1 cellular context compared by ENCODE assay signal in the genomic region with DNA sequence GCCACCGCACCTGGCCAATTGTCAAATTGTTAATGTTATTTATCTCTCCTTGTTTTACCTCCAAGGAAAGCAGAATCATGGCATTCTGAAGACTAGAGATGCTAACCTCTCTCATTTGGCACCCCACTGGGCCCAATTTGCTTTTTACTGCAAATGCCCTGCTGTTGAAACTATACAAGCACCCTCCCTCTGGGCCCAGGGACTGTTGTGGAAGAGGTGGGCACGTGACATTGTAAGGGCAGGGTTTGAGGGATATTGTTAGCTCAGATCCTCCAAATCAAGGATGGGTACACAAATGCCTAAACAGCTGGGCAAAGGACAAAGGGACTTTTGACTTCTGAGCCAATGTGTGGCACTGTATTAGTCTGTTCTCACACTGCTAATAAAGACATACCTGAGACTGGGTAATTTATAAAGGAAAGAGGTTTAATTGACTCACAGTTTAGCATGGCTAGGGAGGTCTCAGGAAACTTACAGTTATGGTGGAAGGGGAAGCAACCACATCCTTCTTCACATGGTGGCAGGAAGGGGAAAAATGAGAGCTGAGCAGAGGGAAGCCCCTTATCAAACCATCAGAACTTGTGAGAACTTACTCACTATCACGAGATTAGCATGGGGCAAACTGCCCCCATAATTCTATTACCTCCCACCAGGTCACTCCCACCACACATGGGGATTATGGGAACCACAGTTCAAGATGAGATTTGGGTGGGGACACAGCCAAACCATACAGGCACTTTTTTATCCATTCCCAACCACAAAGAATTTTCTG.
TF ChIP-seq lines count a peak whose summit lies in the region.

No MANE protein-coding gene starts in this region.

TF ChIP-seq in GM23338, 12 proteins besides CTCF, POLR2A, EP300 and RAD21:
- TF ChIP-seq, protein P1, sequence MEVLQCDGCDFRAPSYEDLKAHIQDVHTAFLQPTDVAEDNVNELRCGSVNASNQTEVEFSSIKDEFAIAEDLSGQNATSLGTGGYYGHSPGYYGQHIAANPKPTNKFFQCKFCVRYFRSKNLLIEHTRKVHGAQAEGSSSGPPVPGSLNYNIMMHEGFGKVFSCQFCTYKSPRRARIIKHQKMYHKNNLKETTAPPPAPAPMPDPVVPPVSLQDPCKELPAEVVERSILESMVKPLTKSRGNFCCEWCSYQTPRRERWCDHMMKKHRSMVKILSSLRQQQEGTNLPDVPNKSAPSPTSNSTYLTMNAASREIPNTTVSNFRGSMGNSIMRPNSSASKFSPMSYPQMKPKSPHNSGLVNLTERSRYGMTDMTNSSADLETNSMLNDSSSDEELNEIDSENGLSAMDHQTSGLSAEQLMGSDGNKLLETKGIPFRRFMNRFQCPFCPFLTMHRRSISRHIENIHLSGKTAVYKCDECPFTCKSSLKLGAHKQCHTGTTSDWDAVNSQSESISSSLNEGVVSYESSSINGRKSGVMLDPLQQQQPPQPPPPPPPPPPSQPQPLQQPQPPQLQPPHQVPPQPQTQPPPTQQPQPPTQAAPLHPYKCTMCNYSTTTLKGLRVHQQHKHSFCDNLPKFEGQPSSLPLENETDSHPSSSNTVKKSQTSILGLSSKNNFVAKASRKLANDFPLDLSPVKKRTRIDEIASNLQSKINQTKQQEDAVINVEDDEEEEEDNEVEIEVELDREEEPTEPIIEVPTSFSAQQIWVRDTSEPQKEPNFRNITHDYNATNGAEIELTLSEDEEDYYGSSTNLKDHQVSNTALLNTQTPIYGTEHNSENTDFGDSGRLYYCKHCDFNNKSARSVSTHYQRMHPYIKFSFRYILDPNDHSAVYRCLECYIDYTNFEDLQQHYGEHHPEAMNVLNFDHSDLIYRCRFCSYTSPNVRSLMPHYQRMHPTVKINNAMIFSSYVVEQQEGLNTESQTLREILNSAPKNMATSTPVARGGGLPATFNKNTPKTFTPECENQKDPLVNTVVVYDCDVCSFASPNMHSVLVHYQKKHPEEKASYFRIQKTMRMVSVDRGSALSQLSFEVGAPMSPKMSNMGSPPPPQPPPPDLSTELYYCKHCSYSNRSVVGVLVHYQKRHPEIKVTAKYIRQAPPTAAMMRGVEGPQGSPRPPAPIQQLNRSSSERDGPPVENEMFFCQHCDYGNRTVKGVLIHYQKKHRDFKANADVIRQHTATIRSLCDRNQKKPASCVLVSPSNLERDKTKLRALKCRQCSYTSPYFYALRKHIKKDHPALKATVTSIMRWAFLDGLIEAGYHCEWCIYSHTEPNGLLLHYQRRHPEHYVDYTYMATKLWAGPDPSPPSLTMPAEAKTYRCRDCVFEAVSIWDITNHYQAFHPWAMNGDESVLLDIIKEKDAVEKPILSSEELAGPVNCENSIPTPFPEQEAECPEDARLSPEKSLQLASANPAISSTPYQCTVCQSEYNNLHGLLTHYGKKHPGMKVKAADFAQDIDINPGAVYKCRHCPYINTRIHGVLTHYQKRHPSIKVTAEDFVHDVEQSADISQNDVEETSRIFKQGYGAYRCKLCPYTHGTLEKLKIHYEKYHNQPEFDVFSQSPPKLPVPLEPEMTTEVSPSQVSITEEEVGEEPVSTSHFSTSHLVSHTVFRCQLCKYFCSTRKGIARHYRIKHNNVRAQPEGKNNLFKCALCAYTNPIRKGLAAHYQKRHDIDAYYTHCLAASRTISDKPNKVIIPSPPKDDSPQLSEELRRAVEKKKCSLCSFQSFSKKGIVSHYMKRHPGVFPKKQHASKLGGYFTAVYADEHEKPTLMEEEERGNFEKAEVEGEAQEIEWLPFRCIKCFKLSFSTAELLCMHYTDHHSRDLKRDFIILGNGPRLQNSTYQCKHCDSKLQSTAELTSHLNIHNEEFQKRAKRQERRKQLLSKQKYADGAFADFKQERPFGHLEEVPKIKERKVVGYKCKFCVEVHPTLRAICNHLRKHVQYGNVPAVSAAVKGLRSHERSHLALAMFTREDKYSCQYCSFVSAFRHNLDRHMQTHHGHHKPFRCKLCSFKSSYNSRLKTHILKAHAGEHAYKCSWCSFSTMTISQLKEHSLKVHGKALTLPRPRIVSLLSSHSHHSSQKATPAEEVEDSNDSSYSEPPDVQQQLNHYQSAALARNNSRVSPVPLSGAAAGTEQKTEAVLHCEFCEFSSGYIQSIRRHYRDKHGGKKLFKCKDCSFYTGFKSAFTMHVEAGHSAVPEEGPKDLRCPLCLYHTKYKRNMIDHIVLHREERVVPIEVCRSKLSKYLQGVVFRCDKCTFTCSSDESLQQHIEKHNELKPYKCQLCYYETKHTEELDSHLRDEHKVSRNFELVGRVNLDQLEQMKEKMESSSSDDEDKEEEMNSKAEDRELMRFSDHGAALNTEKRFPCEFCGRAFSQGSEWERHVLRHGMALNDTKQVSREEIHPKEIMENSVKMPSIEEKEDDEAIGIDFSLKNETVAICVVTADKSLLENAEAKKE (CRISPR knock-in tag; IDR thresholded peaks at IDR 0.05), result no peak
- TF ChIP-seq POLR2AphosphoS5 (IDR thresholded peaks at IDR 0.05; ENCODE audit: low read depth), result no peak
- no peak for TF ChIP-seq STAT1 (IDR thresholded peaks at IDR 0.05; ENCODE audit: unreplicated experiment)
- TF ChIP-seq ZNF331 (CRISPR knock-in tag; IDR thresholded peaks at IDR 0.05; ENCODE audit: low read depth), result no peak
- no peak for TF ChIP-seq NANOG (IDR thresholded peaks at IDR 0.05; ENCODE audit: borderline replicate concordance)
- TF ChIP-seq ZNF114 (CRISPR knock-in tag; IDR thresholded peaks at IDR 0.05), result no peak
- TF ChIP-seq EZH2 (IDR thresholded peaks at IDR 0.05; ENCODE audit: low read depth, unreplicated experiment), result no peak
- TF ChIP-seq, protein P2, sequence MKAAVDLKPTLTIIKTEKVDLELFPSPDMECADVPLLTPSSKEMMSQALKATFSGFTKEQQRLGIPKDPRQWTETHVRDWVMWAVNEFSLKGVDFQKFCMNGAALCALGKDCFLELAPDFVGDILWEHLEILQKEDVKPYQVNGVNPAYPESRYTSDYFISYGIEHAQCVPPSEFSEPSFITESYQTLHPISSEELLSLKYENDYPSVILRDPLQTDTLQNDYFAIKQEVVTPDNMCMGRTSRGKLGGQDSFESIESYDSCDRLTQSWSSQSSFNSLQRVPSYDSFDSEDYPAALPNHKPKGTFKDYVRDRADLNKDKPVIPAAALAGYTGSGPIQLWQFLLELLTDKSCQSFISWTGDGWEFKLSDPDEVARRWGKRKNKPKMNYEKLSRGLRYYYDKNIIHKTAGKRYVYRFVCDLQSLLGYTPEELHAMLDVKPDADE (IDR thresholded peaks at IDR 0.05), result no peak
- no peak for TF ChIP-seq JUNB (IDR thresholded peaks at IDR 0.05; ENCODE audit: unreplicated experiment)
- no peak for TF ChIP-seq CREB1 (CRISPR knock-in tag; IDR thresholded peaks at IDR 0.05; ENCODE audit: low read depth)
- TF ChIP-seq, protein P3, sequence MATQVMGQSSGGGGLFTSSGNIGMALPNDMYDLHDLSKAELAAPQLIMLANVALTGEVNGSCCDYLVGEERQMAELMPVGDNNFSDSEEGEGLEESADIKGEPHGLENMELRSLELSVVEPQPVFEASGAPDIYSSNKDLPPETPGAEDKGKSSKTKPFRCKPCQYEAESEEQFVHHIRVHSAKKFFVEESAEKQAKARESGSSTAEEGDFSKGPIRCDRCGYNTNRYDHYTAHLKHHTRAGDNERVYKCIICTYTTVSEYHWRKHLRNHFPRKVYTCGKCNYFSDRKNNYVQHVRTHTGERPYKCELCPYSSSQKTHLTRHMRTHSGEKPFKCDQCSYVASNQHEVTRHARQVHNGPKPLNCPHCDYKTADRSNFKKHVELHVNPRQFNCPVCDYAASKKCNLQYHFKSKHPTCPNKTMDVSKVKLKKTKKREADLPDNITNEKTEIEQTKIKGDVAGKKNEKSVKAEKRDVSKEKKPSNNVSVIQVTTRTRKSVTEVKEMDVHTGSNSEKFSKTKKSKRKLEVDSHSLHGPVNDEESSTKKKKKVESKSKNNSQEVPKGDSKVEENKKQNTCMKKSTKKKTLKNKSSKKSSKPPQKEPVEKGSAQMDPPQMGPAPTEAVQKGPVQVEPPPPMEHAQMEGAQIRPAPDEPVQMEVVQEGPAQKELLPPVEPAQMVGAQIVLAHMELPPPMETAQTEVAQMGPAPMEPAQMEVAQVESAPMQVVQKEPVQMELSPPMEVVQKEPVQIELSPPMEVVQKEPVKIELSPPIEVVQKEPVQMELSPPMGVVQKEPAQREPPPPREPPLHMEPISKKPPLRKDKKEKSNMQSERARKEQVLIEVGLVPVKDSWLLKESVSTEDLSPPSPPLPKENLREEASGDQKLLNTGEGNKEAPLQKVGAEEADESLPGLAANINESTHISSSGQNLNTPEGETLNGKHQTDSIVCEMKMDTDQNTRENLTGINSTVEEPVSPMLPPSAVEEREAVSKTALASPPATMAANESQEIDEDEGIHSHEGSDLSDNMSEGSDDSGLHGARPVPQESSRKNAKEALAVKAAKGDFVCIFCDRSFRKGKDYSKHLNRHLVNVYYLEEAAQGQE (IDR thresholded peaks at IDR 0.05; ENCODE audit: unreplicated experiment), result no peak
- TF ChIP-seq EZH2phosphoT487 (IDR thresholded peaks at IDR 0.05; ENCODE audit: unreplicated experiment), result no peak
